ENCODE assay signal across 8 cellular contexts in genomic region chr18:75208836-75209128, GRCh38. TPM values are rescaled to one million over a fixed set of nuclear protein-coding genes. Genes with fewer than 3 reads are reported as not detected.
A peak's percentile ranks its signal among the peaks of the same experiment; 100 is the strongest.
DNase-seq lines count a peak whose midpoint lies in the region; ATAC-seq and TF ChIP-seq lines count a peak whose summit lies in the region.

No MANE protein-coding gene starts in this region.

- intact Hi-C loops in uterus (cut with DNase I; ENCODE audit: low total_unique reads), result no loop called here

- H3K9ac ChIP-seq in mesenchymal stem cell (ENCODE audit: low read length), result peak overlapping the region; percentile 89

- CTCF ChIA-PET in AG04449 (lab: Yijun Ruan, JAX), result no interaction called here

- TF ChIP-seq CTCF in AG04449 (IDR thresholded peaks at IDR 0.05; ENCODE audit: insufficient read depth, low read length, missing control alignments), result no peak
- no peak for TF ChIP-seq CTCF in astrocyte of the spinal cord (IDR thresholded peaks at IDR 0.05; ENCODE audit: low read depth, low read length)
- TF ChIP-seq CTCF in uterus (IDR thresholded peaks at IDR 0.05), result no peak

- POLR2A ChIA-PET in AG04449 (lab: Yijun Ruan, JAX), result no interaction called here

- in situ Hi-C loops in astrocyte of the spinal cord (cut with HindIII; ENCODE audit: low sequenced_read_pairs), result no loop called here

- peak in 1 of 2 donors; percentile 62 for TF ChIP-seq POLR2A in uterus (IDR thresholded peaks at IDR 0.05)

- H2AFZ ChIP-seq in mesenchymal stem cell (ENCODE audit: low read depth, low read length), result peak overlapping the region; percentile 52

- H2BK120ac ChIP-seq in mesenchymal stem cell (ENCODE audit: low read depth, low read length), result peak overlapping the region; percentile 97

- 0% methylated on average over 16 of the region's 34 CpGs for WGBS in mesenchymal stem cell

- H3K79me1 ChIP-seq in mesenchymal stem cell (replicated peaks; ENCODE audit: low read length, poor library complexity, severe bottlenecking), result peaks cover 23% of the 10 kb centered on the region

- ATAC-seq in HG03460 (IDR thresholded peaks at IDR 0.05; ENCODE audit: unreplicated experiment), result peak; percentile 18

- no peak overlapping the region for H2BK15ac ChIP-seq in mesenchymal stem cell (ENCODE audit: low read depth, poor library complexity, severe bottlenecking)

- peak overlapping the region in 1 of 2 experiments; percentile 80 for H3K23ac ChIP-seq in mesenchymal stem cell (ENCODE audit: low read length in 2 of 2)

- peak overlapping the region; percentile 73 to 97 for H3K18ac ChIP-seq in mesenchymal stem cell (ENCODE audit: low read depth in 1 of 2, low read length in 2 of 2)

- H2BK5ac ChIP-seq in mesenchymal stem cell (ENCODE audit: low read depth, low read length, poor library complexity, severe bottlenecking), result no peak overlapping the region

- H3K27ac ChIP-seq in mesenchymal stem cell (ENCODE audit: low read length, poor library complexity, severe bottlenecking), result no peak overlapping the region
- H3K27ac ChIP-seq in uterus, result peak overlapping the region; percentile 94 to 99

- peak overlapping the region; percentile 66 to 89 for H3K4ac ChIP-seq in mesenchymal stem cell (ENCODE audit: low read depth in 1 of 2, low read length in 2 of 2)

- H4K91ac ChIP-seq in mesenchymal stem cell (ENCODE audit: low read length), result peak overlapping the region; percentile 80

- H3K27me3 ChIP-seq in mesenchymal stem cell (ENCODE audit: control insufficient read depth in 1 of 2, insufficient read depth in 1 of 2, low read length in 2 of 2) (peaks cover 0 to 43% of the 10 kb centered on the region in 2 experiments), uterus (no peaks in the 10 kb centered on the region)

- peak overlapping the region in 1 of 2 experiments; percentile 94 for H3K14ac ChIP-seq in mesenchymal stem cell (ENCODE audit: low read length in 2 of 2)

- H3K36me3 ChIP-seq in mesenchymal stem cell (ENCODE audit: control insufficient read depth in 1 of 2, insufficient read depth in 2 of 2, low read depth in 1 of 2, low read length in 2 of 2) (no peaks in the 10 kb centered on the region), uterus (no peaks in the 10 kb centered on the region)

- peak overlapping the region; percentile 73 for H3K4me2 ChIP-seq in mesenchymal stem cell (ENCODE audit: low read length, poor library complexity, severe bottlenecking)

- H3K9me3 ChIP-seq in mesenchymal stem cell (ENCODE audit: control insufficient read depth, low read length) (no peaks in the 10 kb centered on the region), uterus (no peaks in the 10 kb centered on the region)

- H2BK12ac ChIP-seq in mesenchymal stem cell (ENCODE audit: low read length in 2 of 2), result peak overlapping the region in 1 of 2 experiments; percentile 83

- H2AK5ac ChIP-seq in mesenchymal stem cell (ENCODE audit: low read length, severe bottlenecking), result no peak overlapping the region

- H3K4me3 ChIP-seq in AG04449 (ENCODE audit: low read depth, low read length) (peak overlapping the region; percentile 83), astrocyte of the spinal cord (ENCODE audit: low read depth, low read length) (peak overlapping the region; percentile 90), mesenchymal stem cell (ENCODE audit: insufficient read depth in 1 of 2, low read depth in 1 of 2, low read length in 2 of 2) (peak overlapping the region; percentile 90 to 95), uterus (peak overlapping the region; percentile 54 to 99)

- H3K4me1 ChIP-seq in mesenchymal stem cell (ENCODE audit: control insufficient read depth, insufficient read depth, low read depth, low read length), result peaks cover 32% of the 10 kb centered on the region
- H3K4me1 ChIP-seq in uterus, result peaks cover 7 to 21% of the 10 kb centered on the region in 2 donors

- peak overlapping the region; percentile 90 for H4K8ac ChIP-seq in mesenchymal stem cell (ENCODE audit: low read length)

- DNase-seq in AG04449 (ENCODE audit: low read depth, low spot score) (no peak), GM19238 (ENCODE audit: insufficient read length, low spot score) (peak; percentile 47), astrocyte of the spinal cord (ENCODE audit: low read depth, low spot score) (no peak), mesenchymal stem cell (no peak), uterus (no peak), kidney tubule cell (ENCODE audit: low spot score) (no peak), T-helper 1 cell (no peak)

RNA-seq across cellular contexts. Expression of gene PTGR3, which starts 0.2 kb away (rescaled TPM):
- 4.5 TPM for polyA plus RNA-seq in mesenchymal stem cell (2013, experiment 1 of 2)
- 4.7 TPM for polyA plus RNA-seq in mesenchymal stem cell (2013, experiment 2 of 2)
- 10 to 100 TPM in 3 of 4 donors, 1 to 10 TPM in 1; 4.9 to 30.8 (median 21.7) TPM for total RNA-seq in uterus

RNA-seq across cellular contexts. Expression of gene TSHZ1, which starts 1.8 kb away (rescaled TPM):
- polyA plus RNA-seq in mesenchymal stem cell (2013, experiment 1 of 2), result 4.9 TPM
- polyA plus RNA-seq in mesenchymal stem cell (2013, experiment 2 of 2), result 4.4 TPM
- total RNA-seq in uterus, result 10 to 100 TPM in 3 of 4 donors, 1 to 10 TPM in 1; 10.0 to 31.9 (median 21.4) TPM
